Comparison of ENCODE assay signal across 24 cellular contexts in genomic region chr4:61350932-61351331, GRCh38.
DNase-seq lines count a peak whose midpoint lies in the region; ATAC-seq, FAIRE-seq and TF ChIP-seq lines count a peak whose summit lies in the region.
"Had no signal": no experiment of that assay in that cellular context is flagged by ENCODE, and none has a peak within 500 bp of the region (broad histone marks: within the 10 kb centered on the region; RNA-seq: fewer than 3 reads in every experiment).

No MANE protein-coding gene starts in this region.

- TF ChIP-seq RAD21 in A549 (conservative IDR thresholded peaks at IDR 0.05 in 1 of 2, IDR thresholded peaks at IDR 0.05 in 1 of 2) (no peak), K562 (CRISPR knock-in tag; conservative IDR thresholded peaks at IDR 0.05 in 1 of 2, IDR thresholded peaks at IDR 0.05 in 1 of 2) (no peak)

- POLR2A ChIA-PET in MCF 10A (lab: Yijun Ruan, JAX), result no interaction called here
- POLR2A ChIA-PET in A549 (lab: Yijun Ruan, JAX), result no interaction called here
- POLR2A ChIA-PET in K562 (lab: Yijun Ruan, JAX), result interaction anchor here (0.7 kb wide), 1 partner anchor 60 kb away, joined by 3 read pairs; no protein-coding TSS in a partner anchor

- DNase-seq in mammary epithelial cell (no peak), MCF 10A (ENCODE audit: unreplicated experiment) (no peak), A549 (ENCODE audit: low read depth in 1 of 2, low spot score in 1 of 2) (no peak), K562 (ENCODE audit: extremely low read depth in 1 of 4, low spot score in 3 of 4) (no peak)
- DNase-seq: ACHN; BE2C; C1 segment of cervical spinal cord; CD4-positive, alpha-beta memory T cell; CD4-positive, CD25-positive, alpha-beta regulatory T cell; CD8-positive, alpha-beta memory T cell; COR-L47; DMS 273 treated with DMSO at 0.1 percent for 48 hours; DMS153; DMS53; DMS79; DND-41; EL; GDM1 had no signal

- H3K27me3 ChIP-seq in mammary epithelial cell (ENCODE audit: insufficient read depth, low read length) (no peaks in the 10 kb centered on the region), K562 (ENCODE audit: control insufficient read depth in 2 of 2, insufficient read depth in 2 of 2, low read length in 2 of 2) (no peaks in the 10 kb centered on the region)
- H3K27me3 ChIP-seq: BE2C, BLaER1 had no signal

- ATAC-seq in A549 (no peak), K562 (no peak), GM19397 (IDR thresholded peaks at IDR 0.05; ENCODE audit: unreplicated experiment) (no peak)
- ATAC-seq: GM12878 had no signal

- H3K9me3 Mint-ChIP-seq in MCF 10A (ENCODE audit: unreplicated experiment), result peaks cover 16% of the 10 kb centered on the region

- H3K9me3 ChIP-seq in mammary epithelial cell (replicated peaks; ENCODE audit: insufficient read depth, low read length) (no peaks in the 10 kb centered on the region), A549 (no peaks in the 10 kb centered on the region), K562 (replicated peaks; ENCODE audit: control insufficient read depth, insufficient read depth, low read depth, low read length) (no peaks in the 10 kb centered on the region)
- H3K9me3 ChIP-seq: BE2C, BLaER1 had no signal

- H3K27me3 Mint-ChIP-seq in MCF 10A (ENCODE audit: insufficient read depth, unreplicated experiment), result no peaks in the 10 kb centered on the region
- H3K27me3 Mint-ChIP-seq: CD4-positive, alpha-beta memory T cell; CD4-positive, CD25-positive, alpha-beta regulatory T cell; CD8-positive, alpha-beta memory T cell had no signal

- no peaks in the 10 kb centered on the region for H3K9me1 ChIP-seq in K562 (ENCODE audit: control insufficient read depth, insufficient read depth, low read length)

- no TSS peak for BruUV-seq in mammary epithelial cell (replicated peaks; lab: Mats Ljungman, UMichigan)
- BruUV-seq in MCF 10A (replicated peaks; lab: Mats Ljungman, UMichigan), result no TSS peak
- no TSS peak for BruUV-seq in K562 (replicated peaks; lab: Mats Ljungman, UMichigan)

- dilution Hi-C loops in mammary epithelial cell (cut with HindIII; ENCODE audit: low sequenced_read_pairs), result no loop called here

- FAIRE-seq in A549 (lab: Jason Lieb, UNC) (no peak), K562 (lab: Jason Lieb, UNC) (no peak)
- FAIRE-seq: GM12878, GM19239 had no signal

- no peak overlapping the region for H3K4me3 Mint-ChIP-seq in MCF 10A (ENCODE audit: unreplicated experiment)
- H3K4me3 Mint-ChIP-seq: CD14-positive monocyte; CD4-positive, CD25-positive, alpha-beta regulatory T cell; CD8-positive, alpha-beta memory T cell had no signal

- H2AFZ ChIP-seq in mammary epithelial cell (ENCODE audit: low read depth, low read length) (peak overlapping the region; percentile 46), K562 (ENCODE audit: low read depth, low read length) (no peak overlapping the region)

- TF ChIP-seq POLR2A in A549 (IDR thresholded peaks at IDR 0.05; ENCODE audit: low read length) (no peak), K562 (conservative IDR thresholded peaks at IDR 0.05) (no peak)

- H3K4me1 ChIP-seq in mammary epithelial cell (ENCODE audit: insufficient read depth, low read length) (no peaks in the 10 kb centered on the region), A549 (no peaks in the 10 kb centered on the region), K562 (replicated peaks in 1 of 2; ENCODE audit: control insufficient read depth in 2 of 2, insufficient read depth in 2 of 2, low read length in 2 of 2) (no peaks in the 10 kb centered on the region)
- H3K4me1 ChIP-seq: BE2C, BLaER1 had no signal

- H3K9ac ChIP-seq in mammary epithelial cell (ENCODE audit: insufficient read depth, low read length), result no peak overlapping the region
- no peak overlapping the region for H3K9ac ChIP-seq in K562 (ENCODE audit: insufficient read depth in 1 of 2, low read depth in 2 of 2, low read length in 2 of 2)
- H3K9ac ChIP-seq: BLaER1 had no signal

- H3K4me2 ChIP-seq in mammary epithelial cell (ENCODE audit: insufficient read depth, low read depth, low read length) (no peak overlapping the region), A549 (no peak overlapping the region), K562 (ENCODE audit: insufficient read depth, low read length) (no peak overlapping the region)
- H3K4me2 ChIP-seq: BLaER1 had no signal

- H3K4me1 Mint-ChIP-seq in MCF 10A (ENCODE audit: insufficient read depth, unreplicated experiment), result no peaks in the 10 kb centered on the region
- H3K4me1 Mint-ChIP-seq: CD14-positive monocyte; CD4-positive, alpha-beta memory T cell; CD4-positive, CD25-positive, alpha-beta regulatory T cell; CD8-positive, alpha-beta memory T cell had no signal

- in situ Hi-C loops in mammary epithelial cell (cut with MboI; ENCODE audit: low sequenced_read_pairs in 2 of 2), result no loop called here
- in situ Hi-C loops in K562 (cut with MboI), result no loop called here

- H4K20me1 ChIP-seq in mammary epithelial cell (ENCODE audit: insufficient read depth, low read length), result no peaks in the 10 kb centered on the region
- no peaks in the 10 kb centered on the region for H4K20me1 ChIP-seq in K562 (replicated peaks; ENCODE audit: control insufficient read depth, insufficient read depth, low read length)
- H4K20me1 ChIP-seq: BLaER1 had no signal

- H3K27ac ChIP-seq in mammary epithelial cell (ENCODE audit: insufficient read depth, low read depth, low read length) (no peak overlapping the region), A549 (no peak overlapping the region), K562 (ENCODE audit: extremely low read depth, low read depth, low read length) (no peak overlapping the region)
- H3K27ac ChIP-seq: 22Rv1, BLaER1 had no signal

- H3K36me3 ChIP-seq in mammary epithelial cell (ENCODE audit: insufficient read depth, low read length) (no peaks in the 10 kb centered on the region), K562 (ENCODE audit: control insufficient read depth, insufficient read depth, low read length) (no peaks in the 10 kb centered on the region)
- H3K36me3 ChIP-seq: BE2C, BLaER1 had no signal

- H3K79me2 ChIP-seq in mammary epithelial cell (ENCODE audit: insufficient read depth, low read length), result no peaks in the 10 kb centered on the region
- H3K79me2 ChIP-seq in K562 (ENCODE audit: control insufficient read depth, insufficient read depth, low read length), result no peaks in the 10 kb centered on the region

- intact Hi-C loops in mammary epithelial cell (cut with micrococcal nuclease), result no loop called here
- intact Hi-C loops in MCF 10A (cut with micrococcal nuclease), result no loop called here
- intact Hi-C loops in K562 (cut with micrococcal nuclease), result no loop called here

- CTCF ChIA-PET in mammary epithelial cell (lab: Charles Lee; ENCODE audit: low non-redundant PET) (no interaction called here), MCF 10A (lab: Yijun Ruan, JAX) (interaction anchor here (0.7 kb wide), 2 partner anchors 22 to 150 kb away, joined by 3 read pairs; no protein-coding TSS in a partner anchor), A549 (lab: Yijun Ruan, JAX) (no interaction called here), K562 (lab: Yijun Ruan, JAX; ENCODE audit: low intra/inter-chr PET ratio) (no interaction called here)

- no peaks in the 10 kb centered on the region for H3K36me3 Mint-ChIP-seq in MCF 10A (ENCODE audit: insufficient read depth, unreplicated experiment)
- H3K36me3 Mint-ChIP-seq: CD14-positive monocyte; CD4-positive, alpha-beta memory T cell; CD4-positive, CD25-positive, alpha-beta regulatory T cell; CD8-positive, alpha-beta memory T cell had no signal

- TF ChIP-seq CTCF in mammary epithelial cell (conservative IDR thresholded peaks at IDR 0.05 in 1 of 2, IDR thresholded peaks at IDR 0.05 in 1 of 2; ENCODE audit: extremely low read depth in 1 of 2, insufficient read depth in 1 of 2, low read depth in 1 of 2, low read length in 2 of 2) (no peak), MCF 10A (IDR thresholded peaks at IDR 0.05; ENCODE audit: unreplicated experiment) (no peak), A549 (IDR thresholded peaks at IDR 0.05) (no peak), K562 (IDR thresholded peaks at IDR 0.05 in 2 of 3, conservative IDR thresholded peaks at IDR 0.05 in 1 of 3; ENCODE audit: insufficient read depth in 2 of 3, low read depth in 1 of 3, low read length in 3 of 3) (no peak)

- no peak overlapping the region for H3K27ac Mint-ChIP-seq in MCF 10A (ENCODE audit: low read depth, unreplicated experiment)
- H3K27ac Mint-ChIP-seq: CD14-positive monocyte; CD4-positive, alpha-beta memory T cell; CD4-positive, CD25-positive, alpha-beta regulatory T cell; CD8-positive, alpha-beta memory T cell had no signal

- H3K4me3 ChIP-seq in mammary epithelial cell (replicated peaks in 1 of 3; ENCODE audit: insufficient read depth in 1 of 3, low read depth in 2 of 3, low read length in 3 of 3), result no peak overlapping the region
- H3K4me3 ChIP-seq in A549, result no peak overlapping the region
- no peak overlapping the region for H3K4me3 ChIP-seq in K562
- H3K4me3 ChIP-seq: BLaER1, GM12878 had no signal

- TF ChIP-seq EP300 in A549 (IDR thresholded peaks at IDR 0.05) (no peak), K562 (IDR thresholded peaks at IDR 0.05; ENCODE audit: low read length) (no peak)

TF ChIP-seq in A549, 52 proteins besides CTCF, POLR2A, EP300 and RAD21:
- TF ChIP-seq MAFK (IDR thresholded peaks at IDR 0.05; ENCODE audit: partially characterized antibody), result peak; percentile 35
- no peak for TF ChIP-seq ZC3H11A (IDR thresholded peaks at IDR 0.05)

TF ChIP-seq in K562, 482 proteins besides CTCF, POLR2A, EP300 and RAD21 (continues in another document):
- TF ChIP-seq ZNF354B (CRISPR knock-in tag; IDR thresholded peaks at IDR 0.05) (no peak), TCF7 (IDR thresholded peaks at IDR 0.05; ENCODE audit: borderline replicate concordance) (no peak), FOXP4 (CRISPR knock-in tag; IDR thresholded peaks at IDR 0.05; ENCODE audit: borderline replicate concordance) (no peak)
